ENCODE assay signal across 17 cellular contexts in genomic region chr2:101361519-101361918, GRCh38. TPM values are rescaled to one million over a fixed set of nuclear protein-coding genes. Genes with fewer than 3 reads are reported as not detected.
A peak's percentile ranks its signal among the peaks of the same experiment; 100 is the strongest.
DNase-seq lines count a peak whose midpoint lies in the region; ATAC-seq, FAIRE-seq and TF ChIP-seq lines count a peak whose summit lies in the region.
"Had no signal": no experiment of that assay in that cellular context is flagged by ENCODE, and none has a peak within 500 bp of the region (broad histone marks: within the 10 kb centered on the region; RNA-seq: fewer than 3 reads in every experiment).

No MANE protein-coding gene starts in this region.

- in situ Hi-C loops in gastrocnemius medialis (cut with MboI; ENCODE audit: low sequenced_read_pairs in 4 of 4) = no loop called here

- TF ChIP-seq CTCF in A549 (IDR thresholded peaks at IDR 0.05) (no peak), GM12865 (IDR thresholded peaks at IDR 0.05; ENCODE audit: insufficient read depth, low read depth, low read length, missing control alignments) (no peak), PC-9 (conservative IDR thresholded peaks at IDR 0.05) (no peak), gastrocnemius medialis (IDR thresholded peaks at IDR 0.05 in 4 of 5, conservative IDR thresholded peaks at IDR 0.05 in 1 of 5) (no peak), heart left ventricle (IDR thresholded peaks at IDR 0.05) (no peak)

- TF ChIP-seq POLR2A in A549 (IDR thresholded peaks at IDR 0.05; ENCODE audit: low read length) = no peak
- TF ChIP-seq POLR2A in gastrocnemius medialis (IDR thresholded peaks at IDR 0.05) = no peak
- TF ChIP-seq POLR2A in heart left ventricle (IDR thresholded peaks at IDR 0.05) = no peak

- H3K9me2 ChIP-seq in PC-9 (ENCODE audit: insufficient read depth) = no peaks in the 10 kb centered on the region

- no peak for TF ChIP-seq EP300 in A549 (IDR thresholded peaks at IDR 0.05)

- H3K27me3 Mint-ChIP-seq in effector memory CD8-positive, alpha-beta T cell = no peaks in the 10 kb centered on the region

- H3K27me3 ChIP-seq in PC-9 (ENCODE audit: insufficient read depth, low read depth) (no peaks in the 10 kb centered on the region), gastrocnemius medialis (no peaks in the 10 kb centered on the region), heart left ventricle (no peaks in the 10 kb centered on the region)
- H3K27me3 ChIP-seq: BLaER1, esophagus squamous epithelium had no signal

- FAIRE-seq in A549 (lab: Jason Lieb, UNC) = no peak
- FAIRE-seq: TTC549 had no signal

- no peaks in the 10 kb centered on the region for H3K36me3 Mint-ChIP-seq in effector memory CD8-positive, alpha-beta T cell (ENCODE audit: insufficient read depth)

- WGBS in A549 (ENCODE audit: missing lambda C conversion rate) = 51% methylated on average over 2 of the region's 2 CpGs
- 57 to 75% (median 63%) methylated on average over 2 of the region's 2 CpGs for WGBS in heart left ventricle, 4 donors

- ATAC-seq in A549 = no peak
- ATAC-seq in effector memory CD8-positive, alpha-beta T cell (replicated peaks) = peak; percentile 88
- no peak for ATAC-seq in GM18858 (IDR thresholded peaks at IDR 0.05; ENCODE audit: unreplicated experiment)
- ATAC-seq in HG03045 (IDR thresholded peaks at IDR 0.05; ENCODE audit: unreplicated experiment) = no peak
- ATAC-seq in gastrocnemius medialis = no peak
- no peak for ATAC-seq in heart left ventricle

- peak overlapping the region; percentile 60 to 68 for H3K4me3 Mint-ChIP-seq in effector memory CD8-positive, alpha-beta T cell

- no peaks in the 10 kb centered on the region for H4K20me1 ChIP-seq in PC-9 (ENCODE audit: insufficient read depth)
- H4K20me1 ChIP-seq: BLaER1 had no signal

- H3K9me3 ChIP-seq in A549 = no peaks in the 10 kb centered on the region
- H3K9me3 ChIP-seq in PC-9 (ENCODE audit: insufficient read depth, low read depth) = no peaks in the 10 kb centered on the region
- no peaks in the 10 kb centered on the region for H3K9me3 ChIP-seq in gastrocnemius medialis
- H3K9me3 ChIP-seq in heart left ventricle = no peaks in the 10 kb centered on the region
- H3K9me3 ChIP-seq: BLaER1, esophagus squamous epithelium had no signal

- no peak overlapping the region for H3K4me3 ChIP-seq in A549
- no peak overlapping the region for H3K4me3 ChIP-seq in GM12865 (ENCODE audit: low read depth, low read length)
- no peak overlapping the region for H3K4me3 ChIP-seq in PC-9
- H3K4me3 ChIP-seq in gastrocnemius medialis = no peak overlapping the region
- H3K4me3 ChIP-seq in heart left ventricle = no peak overlapping the region
- H3K4me3 ChIP-seq: BLaER1, esophagus squamous epithelium had no signal

- DNase-seq in A549 (ENCODE audit: low read depth in 1 of 2, low spot score in 1 of 2) (no peak), GM12865 (ENCODE audit: low read depth) (peak; percentile 61), PC-9 (peak in 1 of 2 experiments; percentile 52), gastrocnemius medialis (no peak), heart left ventricle (no peak)
- DNase-seq in effector memory CD8-positive, alpha-beta T cell = peak in 1 of 3 experiments; percentile 14
- DNase-seq: caudate nucleus, esophagus squamous epithelium, GDM1, NCI-H446, RPMI8226 had no signal

- H3K27ac ChIP-seq in A549 (peak overlapping the region; percentile 24 to 27; a peak in 3 of 6 replicates), PC-9 (peak overlapping the region; percentile 88), gastrocnemius medialis (no peak overlapping the region), heart left ventricle (peak overlapping the region in 1 of 12 donors; percentile 49)
- H3K27ac ChIP-seq: BLaER1 had no signal

- H3K9me3 Mint-ChIP-seq in effector memory CD8-positive, alpha-beta T cell = no peaks in the 10 kb centered on the region

- peaks cover 39% of the 10 kb centered on the region for H3F3A ChIP-seq in PC-9 (ENCODE audit: insufficient read depth, low read depth)

- no TSS peak for BruUV-seq in PC-9 (replicated peaks; lab: Mats Ljungman, UMichigan)

- H3K4me1 ChIP-seq in A549 (peaks cover 34% of the 10 kb centered on the region), PC-9 (replicated peaks; ENCODE audit: insufficient read depth) (peaks cover 58% of the 10 kb centered on the region), gastrocnemius medialis (no peaks in the 10 kb centered on the region), heart left ventricle (peaks cover 0 to 15% (median 0%) of the 10 kb centered on the region in 12 donors)
- H3K4me1 ChIP-seq: BLaER1 had no signal

- H3K36me3 ChIP-seq in PC-9 (ENCODE audit: low read depth) (no peaks in the 10 kb centered on the region), gastrocnemius medialis (no peaks in the 10 kb centered on the region), heart left ventricle (no peaks in the 10 kb centered on the region)
- H3K36me3 ChIP-seq: BLaER1, esophagus squamous epithelium had no signal

- H2AFZ ChIP-seq in PC-9 = no peak overlapping the region

- H3K4me2 ChIP-seq in A549 (0 out of 3 replicates have a peak overlapping the region, but pooled peaks have one; percentile 10), PC-9 (peak overlapping the region; percentile 58)
- H3K4me2 ChIP-seq: BLaER1 had no signal

- H3K4me1 Mint-ChIP-seq in effector memory CD8-positive, alpha-beta T cell (ENCODE audit: low read depth in 2 of 2) = peaks cover 20 to 32% of the 10 kb centered on the region in 2 donors

- TF ChIP-seq RAD21 in A549 (conservative IDR thresholded peaks at IDR 0.05 in 1 of 2, IDR thresholded peaks at IDR 0.05 in 1 of 2) = no peak

- POLR2A ChIA-PET in A549 (lab: Yijun Ruan, JAX) = no interaction called here
- POLR2A ChIA-PET in PC-9 (lab: Charles Lee; ENCODE audit: unreplicated experiment) = no interaction called here

- intact Hi-C loops in PC-9 (cut with micrococcal nuclease; ENCODE audit: unreplicated experiment) = loop anchor here (2.0 kb wide), 1 partner anchor 53 kb away; the partner anchor contains the start of gene RNF149
- intact Hi-C loops in gastrocnemius medialis (cut with DNase I; ENCODE audit: low total_unique reads) = no loop called here
- intact Hi-C loops in heart left ventricle (cut with DNase I) = no loop called here

- H3K79me2 ChIP-seq in PC-9 (ENCODE audit: low read depth) = peaks cover 7% of the 10 kb centered on the region

- CTCF ChIA-PET in A549 (lab: Yijun Ruan, JAX) (interaction anchor here (1.0 to 3.4 kb wide), 4 partner anchors 11 to 20 kb away, joined by 3 to 23 read pairs (median 10); no protein-coding TSS in a partner anchor), PC-9 (lab: Charles Lee) (no interaction called here)

- peak overlapping the region; percentile 77 to 90 for H3K27ac Mint-ChIP-seq in effector memory CD8-positive, alpha-beta T cell
- H3K27ac Mint-ChIP-seq: progenitor cell of endocrine pancreas had no signal

TF ChIP-seq in A549, 52 proteins besides CTCF, POLR2A, EP300 and RAD21 (continues in another document):
- TF ChIP-seq RNF2 (IDR thresholded peaks at IDR 0.05; ENCODE audit: borderline replicate concordance, low read depth) (no peak), TP53 (CRISPR knock-in tag; IDR thresholded peaks at IDR 0.05) (no peak), ELK1 (IDR thresholded peaks at IDR 0.05; ENCODE audit: low read depth, low read length) (no peak), ZSCAN20 (CRISPR knock-in tag; IDR thresholded peaks at IDR 0.05) (no peak), RCOR1 (IDR thresholded peaks at IDR 0.05; ENCODE audit: low read depth, low read length) (no peak), HEYL (CRISPR knock-in tag; IDR thresholded peaks at IDR 0.05) (no peak), FOXS1 (CRISPR knock-in tag; IDR thresholded peaks at IDR 0.05) (no peak), TFCP2L1 (CRISPR knock-in tag; IDR thresholded peaks at IDR 0.05) (no peak), HOXA7 (CRISPR knock-in tag; IDR thresholded peaks at IDR 0.05) (no peak), JUNB (IDR thresholded peaks at IDR 0.05) (no peak)
- TF ChIP-seq, protein P1, sequence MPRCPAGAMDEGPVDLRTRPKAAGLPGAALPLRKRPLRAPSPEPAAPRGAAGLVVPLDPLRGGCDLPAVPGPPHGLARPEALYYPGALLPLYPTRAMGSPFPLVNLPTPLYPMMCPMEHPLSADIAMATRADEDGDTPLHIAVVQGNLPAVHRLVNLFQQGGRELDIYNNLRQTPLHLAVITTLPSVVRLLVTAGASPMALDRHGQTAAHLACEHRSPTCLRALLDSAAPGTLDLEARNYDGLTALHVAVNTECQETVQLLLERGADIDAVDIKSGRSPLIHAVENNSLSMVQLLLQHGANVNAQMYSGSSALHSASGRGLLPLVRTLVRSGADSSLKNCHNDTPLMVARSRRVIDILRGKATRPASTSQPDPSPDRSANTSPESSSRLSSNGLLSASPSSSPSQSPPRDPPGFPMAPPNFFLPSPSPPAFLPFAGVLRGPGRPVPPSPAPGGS (IDR thresholded peaks at IDR 0.05) = no peak

RNA-seq across cellular contexts. Expression of gene CREG2, which starts 25.8 kb away (rescaled TPM):
- polyA plus RNA-seq in A549 (2011; rRNA removed) (1.5 and 2.4 TPM in 2 replicates), A549 (2017; fragmentation: RNase III; extraction: RNeasy Plus Mini Kit Qiagen cat#74134 plus additional on column Dnase treatment) (1.3 to 1.6 TPM (median 1.6 TPM) in 3 replicates), heart left ventricle (not detected)
- 1.6 and 2.6 TPM in 2 replicates for polyA plus RNA-seq in A549 (2012; cell fraction: cytosol; rRNA removed)
- 1.4 and 1.8 TPM in 2 replicates for polyA plus RNA-seq in A549 (2012; cell fraction: nucleus; rRNA removed)
- 0.92 and 1.9 TPM in 2 replicates for polyA minus RNA-seq in A549 (2011; rRNA and poly(A)+ RNA removed)
- total RNA-seq in PC-9 (2021) (9.0 and 12.3 TPM in 2 replicates), gastrocnemius medialis (not detected), heart left ventricle (1 to 10 TPM in 1 of 9 donors, under 1 TPM in 3, not detected in 5; 0.18 to 1.1 (median 0.46) TPM)
- total RNA-seq: mesenteric fat pad had no signal

RNA-seq across cellular contexts. Expression of gene RNF149, which starts 53.0 kb away (rescaled TPM):
- polyA plus RNA-seq in A549 (2011; rRNA removed) (28.2 and 34.8 TPM in 2 replicates), A549 (2017; fragmentation: RNase III; extraction: RNeasy Plus Mini Kit Qiagen cat#74134 plus additional on column Dnase treatment) (27.0 to 29.2 TPM (median 28.8 TPM) in 3 replicates), heart left ventricle (10 to 100 TPM; 14.7 to 20.6 TPM)
- 12.8 and 18.2 TPM in 2 replicates for polyA plus RNA-seq in A549 (2012; cell fraction: cytosol; rRNA removed)
- 25.2 and 27.2 TPM in 2 replicates for polyA plus RNA-seq in A549 (2012; cell fraction: nucleus; rRNA removed)
- 15.7 and 18.3 TPM in 2 replicates for polyA minus RNA-seq in A549 (2011; rRNA and poly(A)+ RNA removed)
- total RNA-seq in PC-9 (2021) (58.6 and 71.6 TPM in 2 replicates), gastrocnemius medialis (10 to 100 TPM; 14.7 to 27.7 (median 18.5) TPM), heart left ventricle (10 to 100 TPM; 10.9 to 46.1 (median 15.8) TPM)

Comparison
In these comparisons a context has a peak if more than half of its experiments do, and no peak if none do; other contexts are left out.
1. H3K27ac ChIP-seq: peak in A549 (2 of 2) and PC-9 (single experiment); none in gastrocnemius medialis (0 of 4).